Comparison of ENCODE assay signal across 12 cellular contexts in genomic region chr7:30920584-30921539, GRCh38. TPM values are rescaled to one million over a fixed set of nuclear protein-coding genes. Genes with fewer than 3 reads are reported as not detected.
DNase-seq lines count a peak whose midpoint lies in the region; ATAC-seq, FAIRE-seq and TF ChIP-seq lines count a peak whose summit lies in the region.
"Had no signal": no experiment of that assay in that cellular context is flagged by ENCODE, and none has a peak within 500 bp of the region (broad histone marks: within the 10 kb centered on the region; RNA-seq: fewer than 3 reads in every experiment).

No MANE protein-coding gene starts in this region.

- H3K27me3 ChIP-seq in esophagus muscularis mucosa, result no peaks in the 10 kb centered on the region
- H3K27me3 ChIP-seq in muscle layer of duodenum (ENCODE audit: low read depth, low read length), result no peaks in the 10 kb centered on the region
- H3K27me3 ChIP-seq: colonic mucosa had no signal

- 0 out of 3 replicates have a peak overlapping the region, but pooled peaks have one; percentile 19 for H3K4me2 ChIP-seq in A549

- WGBS in A549 (ENCODE audit: missing lambda C conversion rate), result 61% methylated on average over 8 of the region's 9 CpGs
- WGBS in esophagus muscularis mucosa, result 39% methylated on average over 8 of the region's 9 CpGs

- H3K4me3 ChIP-seq in A549, result no peak overlapping the region
- H3K4me3 ChIP-seq in esophagus muscularis mucosa, result no peak overlapping the region
- H3K4me3 ChIP-seq in muscle layer of duodenum (ENCODE audit: low read depth in 1 of 2, low read length in 2 of 2), result no peak overlapping the region
- H3K4me3 ChIP-seq: colonic mucosa had no signal

- H3K4me1 ChIP-seq in A549, result peaks cover 12% of the 10 kb centered on the region; the same call in 2 of the 3 replicates
- peaks cover 64 to 68% (median 67%) of the 10 kb centered on the region in 4 donors for H3K4me1 ChIP-seq in esophagus muscularis mucosa
- peaks cover 12 to 34% of the 10 kb centered on the region in 2 donors for H3K4me1 ChIP-seq in muscle layer of duodenum (ENCODE audit: control insufficient read depth in 1 of 2, insufficient read depth in 2 of 2, low read length in 2 of 2)
- H3K4me1 ChIP-seq: colonic mucosa had no signal

- no peaks in the 10 kb centered on the region for H3K9me3 ChIP-seq in A549
- no peaks in the 10 kb centered on the region for H3K9me3 ChIP-seq in esophagus muscularis mucosa
- H3K9me3 ChIP-seq in muscle layer of duodenum (ENCODE audit: control insufficient read depth in 1 of 2, low read length in 2 of 2), result no peaks in the 10 kb centered on the region
- H3K9me3 ChIP-seq: colonic mucosa had no signal

- POLR2A ChIA-PET in A549 (lab: Yijun Ruan, JAX) (no interaction called here), HEK293T (lab: Yijun Ruan, JAX) (no interaction called here)

- no peak for FAIRE-seq in A549 (lab: Jason Lieb, UNC)

- intact Hi-C loops in esophagus muscularis mucosa (cut with DNase I), result no loop called here

- H3K27ac ChIP-seq in A549, result no peak overlapping the region
- H3K27ac ChIP-seq in esophagus muscularis mucosa (replicated peaks in 1 of 4), result peak overlapping the region; percentile 84 to 90 (median 88)
- H3K27ac ChIP-seq in muscle layer of duodenum (ENCODE audit: low read length), result peak overlapping the region; percentile 23
- H3K27ac ChIP-seq: colonic mucosa had no signal

- DNase-seq in A549 (ENCODE audit: low read depth in 1 of 2, low spot score in 1 of 2) (peak in 1 of 2 experiments; percentile 27), M059J (ENCODE audit: low read depth) (peak; percentile 80), esophagus muscularis mucosa (ENCODE audit: extremely low spot score) (no peak), ACHN (no peak), HEK293T (ENCODE audit: extremely low spot score) (no peak), DMS114 treated with DMSO at 0.1 percent for 48 hours (lab: John Stamatoyannopoulos, UW; ENCODE audit: unreplicated experiment) (no peak)
- DNase-seq: colonic mucosa; stimulated activated naive CD4-positive, alpha-beta T cell treated with Interleukin-2 at 50 U/mL for 16 hours; T-helper 2 cell had no signal

- TF ChIP-seq POLR2A in A549 (IDR thresholded peaks at IDR 0.05; ENCODE audit: low read length) (no peak), esophagus muscularis mucosa (IDR thresholded peaks at IDR 0.05; ENCODE audit: low read depth) (no peak)

- TF ChIP-seq EP300 in A549 (IDR thresholded peaks at IDR 0.05) (no peak), esophagus muscularis mucosa (IDR thresholded peaks at IDR 0.05) (no peak)

- in situ Hi-C loops in ACHN (cut with HindIII; ENCODE audit: low pct_ligation_motif_present, low pct_unique_long_range_greater_than_20kb, low sequenced_read_pairs), result no loop called here

- TF ChIP-seq RAD21 in A549 (conservative IDR thresholded peaks at IDR 0.05 in 1 of 2, IDR thresholded peaks at IDR 0.05 in 1 of 2), result no peak

- CTCF ChIA-PET in A549 (lab: Yijun Ruan, JAX), result interaction anchor here (0.9 to 1.9 kb wide), 2 partner anchors 17 to 63 kb away, joined by 3 to 7 read pairs; no protein-coding TSS in a partner anchor
- CTCF ChIA-PET in HEK293T (lab: Yijun Ruan, JAX), result no interaction called here

- no peak for TF ChIP-seq CTCF in A549 (IDR thresholded peaks at IDR 0.05)
- no peak for TF ChIP-seq CTCF in esophagus muscularis mucosa (IDR thresholded peaks at IDR 0.05)

- H3K36me3 ChIP-seq in esophagus muscularis mucosa (peaks cover 36 to 45% (median 40%) of the 10 kb centered on the region in 4 donors), muscle layer of duodenum (ENCODE audit: control insufficient read depth in 1 of 2, insufficient read depth in 2 of 2, low read length in 2 of 2) (peaks cover 8 to 27% of the 10 kb centered on the region in 2 donors)
- H3K36me3 ChIP-seq: colonic mucosa had no signal

- peak in 1 of 2 experiments; percentile 56; a peak in 3 of 6 replicates for ATAC-seq in A549
- ATAC-seq in HG02852 (IDR thresholded peaks at IDR 0.05; ENCODE audit: unreplicated experiment), result no peak

TF ChIP-seq in A549, 52 proteins besides CTCF, POLR2A, EP300 and RAD21:
- no peak for TF ChIP-seq CBX8 (IDR thresholded peaks at IDR 0.05)
- no peak for TF ChIP-seq GATA3 (IDR thresholded peaks at IDR 0.05; ENCODE audit: borderline replicate concordance)
- TF ChIP-seq SREBF2 (IDR thresholded peaks at IDR 0.05), result no peak
- no peak for TF ChIP-seq FOXS1 (CRISPR knock-in tag; IDR thresholded peaks at IDR 0.05)
- TF ChIP-seq, protein P1, sequence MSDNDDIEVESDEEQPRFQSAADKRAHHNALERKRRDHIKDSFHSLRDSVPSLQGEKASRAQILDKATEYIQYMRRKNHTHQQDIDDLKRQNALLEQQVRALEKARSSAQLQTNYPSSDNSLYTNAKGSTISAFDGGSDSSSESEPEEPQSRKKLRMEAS (IDR thresholded peaks at IDR 0.05), result no peak
- no peak for TF ChIP-seq HOXA7 (CRISPR knock-in tag; IDR thresholded peaks at IDR 0.05)
- no peak for TF ChIP-seq HOXB5 (CRISPR knock-in tag; IDR thresholded peaks at IDR 0.05)
- no peak for TF ChIP-seq RARB (CRISPR knock-in tag; IDR thresholded peaks at IDR 0.05)
- TF ChIP-seq, protein P2, sequence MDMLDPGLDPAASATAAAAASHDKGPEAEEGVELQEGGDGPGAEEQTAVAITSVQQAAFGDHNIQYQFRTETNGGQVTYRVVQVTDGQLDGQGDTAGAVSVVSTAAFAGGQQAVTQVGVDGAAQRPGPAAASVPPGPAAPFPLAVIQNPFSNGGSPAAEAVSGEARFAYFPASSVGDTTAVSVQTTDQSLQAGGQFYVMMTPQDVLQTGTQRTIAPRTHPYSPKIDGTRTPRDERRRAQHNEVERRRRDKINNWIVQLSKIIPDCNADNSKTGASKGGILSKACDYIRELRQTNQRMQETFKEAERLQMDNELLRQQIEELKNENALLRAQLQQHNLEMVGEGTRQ (IDR thresholded peaks at IDR 0.05), result no peak
- TF ChIP-seq HDAC2 (IDR thresholded peaks at IDR 0.05), result no peak
- no peak for TF ChIP-seq MAZ (IDR thresholded peaks at IDR 0.05; ENCODE audit: borderline replicate concordance, low read depth, low read length)
- no peak for TF ChIP-seq MYC (IDR thresholded peaks at IDR 0.05; ENCODE audit: borderline replicate concordance, low read length)
- TF ChIP-seq ZNF302 (CRISPR knock-in tag; IDR thresholded peaks at IDR 0.05), result no peak

TF ChIP-seq in HEK293T, 16 proteins besides CTCF, POLR2A, EP300 and RAD21:
- TF ChIP-seq TARDBP (IDR thresholded peaks at IDR 0.05) (no peak), ZNF384 (IDR thresholded peaks at IDR 0.05) (no peak), PKNOX1 (IDR thresholded peaks at IDR 0.05) (no peak), FOXM1 (IDR thresholded peaks at IDR 0.05; ENCODE audit: borderline replicate concordance) (no peak)

RNA-seq across cellular contexts. Expression of gene AQP1, which starts 9.2 kb away (rescaled TPM):
- 0.53 and 0.58 TPM in 2 replicates for polyA plus RNA-seq in A549 (2011; rRNA removed)
- 0.19 TPM in 2 replicates for polyA plus RNA-seq in A549 (2012; cell fraction: cytosol; rRNA removed)
- polyA plus RNA-seq in A549 (2012; cell fraction: nucleus; rRNA removed), result 2.9 and 3.0 TPM in 2 replicates
- polyA plus RNA-seq in A549 (2017; fragmentation: RNase III; extraction: RNeasy Plus Mini Kit Qiagen cat#74134 plus additional on column Dnase treatment), result 0.49 to 0.55 TPM (median 0.50 TPM) in 3 replicates
- polyA minus RNA-seq in A549 (2011; rRNA and poly(A)+ RNA removed), result 0.21 and 0.49 TPM in 2 replicates
- 0.62 and 0.74 TPM in 2 replicates for total RNA-seq in M059J (2014; rRNA removed; shearing (Covaris generic))
- 100 to 1,000 TPM; 362 to 578 (median 513) TPM for total RNA-seq in esophagus muscularis mucosa

RNA-seq across cellular contexts. Expression of gene GHRHR, which starts 42.9 kb away (rescaled TPM):
- polyA plus RNA-seq in A549 (2011; rRNA removed) (not detected in 2 replicates), A549 (2017; fragmentation: RNase III; extraction: RNeasy Plus Mini Kit Qiagen cat#74134 plus additional on column Dnase treatment) (not detected in 3 replicates)
- polyA plus RNA-seq in A549 (2012; cell fraction: cytosol; rRNA removed), result not detected in 2 replicates
- not detected in 2 replicates for polyA plus RNA-seq in A549 (2012; cell fraction: nucleus; rRNA removed)
- polyA minus RNA-seq in A549 (2011; rRNA and poly(A)+ RNA removed), result not detected in 2 replicates
- not detected in 2 replicates for total RNA-seq in M059J (2014; rRNA removed; shearing (Covaris generic))
- not detected for total RNA-seq in esophagus muscularis mucosa
- total RNA-seq: colonic mucosa, neural crest cell had no signal

Comparison
In these comparisons a context has a peak if more than half of its experiments do, and no peak if none do; other contexts are left out.
1. H3K27ac ChIP-seq: peak in esophagus muscularis mucosa (4 of 4) and muscle layer of duodenum (single experiment); none in A549 (0 of 2).
2. RNA of gene AQP1, which starts 9.2 kb away (total RNA-seq): 362 to 578 TPM in esophagus muscularis mucosa; 0.62 to 0.74 TPM in M059J; every median in the first group is over 100 times any median in the second.